ENCODE assay signal across 9 cellular contexts in the genomic region with DNA sequence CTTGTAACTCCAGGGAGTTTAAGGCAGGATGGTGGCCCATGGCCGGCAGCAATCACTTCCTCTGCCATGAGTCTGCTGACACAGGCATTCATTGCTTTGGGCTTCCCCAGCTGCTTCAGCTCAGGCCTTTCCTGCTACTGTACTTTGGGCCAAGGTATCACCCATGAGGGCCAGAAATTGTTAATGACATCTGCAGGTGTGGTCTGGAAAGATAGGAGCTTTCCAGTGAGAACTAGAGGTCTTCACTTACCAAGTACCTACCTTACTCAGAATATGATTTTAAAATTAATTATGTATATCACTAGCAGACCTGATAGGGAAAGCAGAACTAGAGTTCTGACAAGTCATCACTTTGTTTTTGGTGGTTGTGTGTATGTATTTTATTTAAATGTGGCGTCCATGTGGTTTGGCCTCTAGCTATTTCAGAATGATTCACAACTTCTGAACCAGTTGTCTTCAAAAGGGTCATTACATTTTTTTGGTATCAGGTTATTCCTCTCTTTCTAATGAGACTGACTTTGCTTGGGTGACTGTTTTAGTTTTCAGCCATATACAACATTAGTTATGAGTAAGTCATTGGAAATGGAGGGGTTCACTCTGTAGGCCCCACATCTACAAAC. TPM values are rescaled to one million over a fixed set of nuclear protein-coding genes. Genes with fewer than 3 reads are reported as not detected.
A peak's percentile ranks its signal among the peaks of the same experiment; 100 is the strongest.
DNase-seq lines count a peak whose midpoint lies in the region; ATAC-seq and TF ChIP-seq lines count a peak whose summit lies in the region.
"Had no signal": no experiment of that assay in that cellular context is flagged by ENCODE, and none has a peak within 500 bp of the region (broad histone marks: within the 10 kb centered on the region; RNA-seq: fewer than 3 reads in every experiment).

No MANE protein-coding gene starts in this region.

- H3K9me3 ChIP-seq in esophagus squamous epithelium (no peaks in the 10 kb centered on the region), SJCRH30 (replicated peaks) (no peaks in the 10 kb centered on the region)

- 40 to 53% methylated on average over 1 to 2 of the region's 2 CpGs for WGBS in esophagus squamous epithelium, 2 donors

- TF ChIP-seq CTCF in esophagus squamous epithelium (IDR thresholded peaks at IDR 0.05): no peak

- DNase-seq in stimulated activated naive CD8-positive, alpha-beta T cell treated with anti-CD3 and anti-CD28 coated beads, Interleukin-15, amount 100 ng/mL, for 72 hours: no peak
- no peak for DNase-seq in stimulated activated naive CD8-positive, alpha-beta T cell treated with anti-CD3 and anti-CD28 coated beads, Interleukin-15, Interleukin-2, amounts not matched to agents 100 U/mL and 50 U/mL, for 24 hours
- no peak for DNase-seq in esophagus squamous epithelium (lab: John Stamatoyannopoulos, UW)
- no peak for DNase-seq in stimulated activated effector memory CD8-positive, alpha-beta T cell treated with anti-CD3 and anti-CD28 coated beads, Interleukin-12 subunit alpha, Interleukin-12 subunit beta, amount 100 ng/mL, for 72 hours (ENCODE audit: low spot score in 2 of 2)
- DNase-seq in effector CD4-positive, alpha-beta T cell: no peak
- DNase-seq in NAMALWA (ENCODE audit: low spot score): no peak
- no peak for DNase-seq in SJCRH30
- DNase-seq: activated B cell treated with CpG ODN at 0.5 μM for 24 hours had no signal

- no peak overlapping the region for H3K4me3 Mint-ChIP-seq in stimulated activated naive CD8-positive, alpha-beta T cell treated with anti-CD3 and anti-CD28 coated beads, Interleukin-15, amount 100 ng/mL, for 72 hours
- no peak overlapping the region for H3K4me3 Mint-ChIP-seq in stimulated activated effector memory CD8-positive, alpha-beta T cell treated with anti-CD3 and anti-CD28 coated beads, Interleukin-12 subunit alpha, Interleukin-12 subunit beta, amount 100 ng/mL, for 72 hours
- H3K4me3 Mint-ChIP-seq: activated B cell treated with CpG ODN at 0.5 μM for 24 hours had no signal

- H3K4me3 ChIP-seq in esophagus squamous epithelium: peak overlapping the region in 2 of 4 donors; percentile 71 to 82
- no peak overlapping the region for H3K4me3 ChIP-seq in SJCRH30

- H3K4me1 Mint-ChIP-seq in stimulated activated naive CD8-positive, alpha-beta T cell treated with anti-CD3 and anti-CD28 coated beads, Interleukin-15, amount 100 ng/mL, for 72 hours: peaks cover 27% of the 10 kb centered on the region
- H3K4me1 Mint-ChIP-seq in stimulated activated effector memory CD8-positive, alpha-beta T cell treated with anti-CD3 and anti-CD28 coated beads, Interleukin-12 subunit alpha, Interleukin-12 subunit beta, amount 100 ng/mL, for 72 hours: peaks cover 7% of the 10 kb centered on the region

- no peak overlapping the region for H3K27ac Mint-ChIP-seq in stimulated activated naive CD8-positive, alpha-beta T cell treated with anti-CD3 and anti-CD28 coated beads, Interleukin-15, amount 100 ng/mL, for 72 hours
- H3K27ac Mint-ChIP-seq in stimulated activated effector memory CD8-positive, alpha-beta T cell treated with anti-CD3 and anti-CD28 coated beads, Interleukin-12 subunit alpha, Interleukin-12 subunit beta, amount 100 ng/mL, for 72 hours: no peak overlapping the region
- H3K27ac Mint-ChIP-seq: activated B cell treated with CpG ODN at 0.5 μM for 24 hours had no signal

- H3K36me3 ChIP-seq in esophagus squamous epithelium (no peaks in the 10 kb centered on the region), SJCRH30 (no peaks in the 10 kb centered on the region)

- TF ChIP-seq POLR2A in esophagus squamous epithelium (IDR thresholded peaks at IDR 0.05): no peak

- no peaks in the 10 kb centered on the region for H3K36me3 Mint-ChIP-seq in stimulated activated effector memory CD8-positive, alpha-beta T cell treated with anti-CD3 and anti-CD28 coated beads, Interleukin-12 subunit alpha, Interleukin-12 subunit beta, amount 100 ng/mL, for 72 hours

- intact Hi-C loops in esophagus squamous epithelium (cut with DNase I): no loop called here

- H3K9me3 Mint-ChIP-seq in stimulated activated naive CD8-positive, alpha-beta T cell treated with anti-CD3 and anti-CD28 coated beads, Interleukin-15, amount 100 ng/mL, for 72 hours: peaks cover 0 to 7% of the 10 kb centered on the region in 2 donors
- H3K9me3 Mint-ChIP-seq in stimulated activated effector memory CD8-positive, alpha-beta T cell treated with anti-CD3 and anti-CD28 coated beads, Interleukin-12 subunit alpha, Interleukin-12 subunit beta, amount 100 ng/mL, for 72 hours: no peaks in the 10 kb centered on the region
- H3K9me3 Mint-ChIP-seq: activated B cell treated with CpG ODN at 0.5 μM for 24 hours had no signal

- H3K27me3 ChIP-seq in esophagus squamous epithelium (no peaks in the 10 kb centered on the region), SJCRH30 (no peaks in the 10 kb centered on the region)

- H3K27me3 Mint-ChIP-seq in stimulated activated naive CD8-positive, alpha-beta T cell treated with anti-CD3 and anti-CD28 coated beads, Interleukin-15, amount 100 ng/mL, for 72 hours: peaks cover 56% of the 10 kb centered on the region

- H3K27ac ChIP-seq in esophagus squamous epithelium (peak overlapping the region in 3 of 4 donors; percentile 60 to 91 (median 85)), SJCRH30 (no peak overlapping the region)

- peak; percentile 69 for ATAC-seq in stimulated activated naive CD8-positive, alpha-beta T cell treated with anti-CD3 and anti-CD28 coated beads, Interleukin-15, amount 100 ng/mL, for 72 hours
- ATAC-seq in stimulated activated naive CD8-positive, alpha-beta T cell treated with anti-CD3 and anti-CD28 coated beads, Interleukin-15, Interleukin-2, amounts not matched to agents 100 U/mL and 50 U/mL, for 24 hours: no peak
- peak; percentile 37 for ATAC-seq in HG03457 (IDR thresholded peaks at IDR 0.05; ENCODE audit: unreplicated experiment)
- peak; percentile 57 for ATAC-seq in stimulated activated effector memory CD8-positive, alpha-beta T cell treated with anti-CD3 and anti-CD28 coated beads, Interleukin-12 subunit alpha, Interleukin-12 subunit beta, amount 100 ng/mL, for 72 hours

- H3K4me1 ChIP-seq in esophagus squamous epithelium (peaks cover 4 to 69% (median 29%) of the 10 kb centered on the region in 3 donors), SJCRH30 (no peaks in the 10 kb centered on the region)

RNA-seq across cellular contexts. Expression of a gene that starts 2.7 kb away (rescaled TPM):
- total RNA-seq in esophagus squamous epithelium: 10 to 100 TPM in 1 of 4 donors, 1 to 10 TPM in 3; 2.3 to 16.0 (median 5.7) TPM
- total RNA-seq in SJCRH30 (2014; rRNA removed; shearing (Covaris generic)): 0.32 and 0.35 TPM in 2 replicates
